20 cellular contexts compared by ENCODE assay signal in the genomic region with DNA sequence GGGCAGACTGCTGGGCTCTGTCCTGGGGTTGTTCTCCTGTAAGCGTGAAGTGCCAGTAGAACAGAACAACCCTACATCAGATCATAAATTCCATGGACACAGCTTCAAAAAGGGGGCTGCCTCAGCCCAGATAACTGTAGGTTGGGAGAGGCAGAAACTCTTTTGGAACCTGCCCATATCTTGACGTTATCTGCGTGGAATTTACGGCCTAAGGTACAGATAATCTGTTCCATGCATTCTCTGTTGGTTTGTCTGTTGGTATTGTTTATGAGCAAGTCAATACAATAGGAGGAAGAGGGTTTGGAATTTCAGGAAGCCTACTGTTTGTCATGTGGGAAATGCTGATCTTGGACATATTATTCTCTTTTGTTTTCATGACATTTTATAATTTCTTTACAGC. TPM values are rescaled to one million over a fixed set of nuclear protein-coding genes. Genes with fewer than 3 reads are reported as not detected.
"Had no signal": no experiment of that assay in that cellular context is flagged by ENCODE, and none has a peak within 500 bp of the region (broad histone marks: within the 10 kb centered on the region; RNA-seq: fewer than 3 reads in every experiment).

No MANE protein-coding gene starts in this region.

- DNase-seq: activated CD4-positive, alpha-beta T cell treated with anti-CD3 and anti-CD28 coated beads for 48 hours; activated effector memory CD4-positive, alpha-beta T cell treated with anti-CD3 and anti-CD28 coated beads, Interleukin-2, amount 50 U/mL, for 16 hours; activated T-cell treated with anti-CD3 and anti-CD28 coated beads, Interleukin-2, amount 50 U/mL, for 24 hours; amygdala; cerebellar nuclear complex; endodermal cell; naive thymus-derived CD4-positive, alpha-beta T cell; stimulated activated CD4-positive, alpha-beta T cell treated with anti-CD3 and anti-CD28 coated beads, Interleukin-2, amount 100 ng/mL, for 24 hours; stimulated activated naive CD4-positive, alpha-beta T cell had no signal

- H3K4me3 Mint-ChIP-seq: activated naive CD8-positive, alpha-beta T cell; activated T-cell treated with anti-CD3 and anti-CD28 coated beads, Interleukin-2, amount 50 U/mL, for 24 hours; brain; dendritic cell treated with granulocyte-macrophage colony-stimulating factor and Interleukin-4, amounts not matched to agents 40 ng/mL and 50 ng/mL, for 4 days; endodermal cell; naive thymus-derived CD4-positive, alpha-beta T cell; T-helper 1 cell treated with Interleukin-12 subunit alpha and Interleukin-12 subunit beta and Interleukin-4 antibody, amounts not matched to agents 30 μg/mL and 1 μg/mL, for 36 hours had no signal

- H3K27ac Mint-ChIP-seq: activated naive CD8-positive, alpha-beta T cell; activated T-cell treated with anti-CD3 and anti-CD28 coated beads, Interleukin-2, amount 50 U/mL, for 24 hours; brain; dendritic cell treated with granulocyte-macrophage colony-stimulating factor and Interleukin-4, amounts not matched to agents 40 ng/mL and 50 ng/mL, for 4 days; endodermal cell; T-helper 1 cell treated with Interleukin-12 subunit alpha and Interleukin-12 subunit beta and Interleukin-4 antibody, amounts not matched to agents 30 μg/mL and 1 μg/mL, for 36 hours had no signal

- H3K27me3 ChIP-seq: neutrophil had no signal

- H3K27me3 Mint-ChIP-seq: activated naive CD8-positive, alpha-beta T cell; activated T-cell treated with anti-CD3 and anti-CD28 coated beads, Interleukin-2, amount 50 U/mL, for 24 hours; dendritic cell treated with granulocyte-macrophage colony-stimulating factor and Interleukin-4, amounts not matched to agents 40 ng/mL and 50 ng/mL, for 4 days; naive thymus-derived CD4-positive, alpha-beta T cell had no signal

- H3K9me3 ChIP-seq: neutrophil had no signal

- H3K9me3 Mint-ChIP-seq: activated T-cell treated with anti-CD3 and anti-CD28 coated beads, Interleukin-2, amount 50 U/mL, for 24 hours; dendritic cell treated with granulocyte-macrophage colony-stimulating factor and Interleukin-4, amounts not matched to agents 40 ng/mL and 50 ng/mL, for 4 days; naive thymus-derived CD4-positive, alpha-beta T cell; T-helper 1 cell treated with Interleukin-12 subunit alpha and Interleukin-12 subunit beta and Interleukin-4 antibody, amounts not matched to agents 30 μg/mL and 1 μg/mL, for 36 hours had no signal

- ATAC-seq: esophagus mucosa; naive thymus-derived CD4-positive, alpha-beta T cell; sciatic nerve had no signal

RNA-seq across cellular contexts. Expression of gene SLC25A47, which starts 36.7 kb away (rescaled TPM):
- total RNA-seq: endodermal cell; esophagus mucosa; fibroblast of villous mesenchyme; lower leg skin; naive thymus-derived CD4-positive, alpha-beta T cell; sciatic nerve; ureter had no signal
- polyA plus RNA-seq: keratinocyte; naive thymus-derived CD4-positive, alpha-beta T cell had no signal
